11 cellular contexts compared by ENCODE assay signal in genomic region chr14:37864861-37865718, GRCh38.
A peak's percentile ranks its signal among the peaks of the same experiment; 100 is the strongest.
DNase-seq lines count a peak whose midpoint lies in the region; ATAC-seq and TF ChIP-seq lines count a peak whose summit lies in the region.
"Had no signal": no experiment of that assay in that cellular context is flagged by ENCODE, and none has a peak within 500 bp of the region (broad histone marks: within the 10 kb centered on the region; RNA-seq: fewer than 3 reads in every experiment).

No MANE protein-coding gene starts in this region.

- H3K4me3 ChIP-seq in stomach (no peak overlapping the region), uterus (no peak overlapping the region)

- H3K27me3 ChIP-seq in stomach, result no peaks in the 10 kb centered on the region
- peaks cover 0 to 5% of the 10 kb centered on the region in 2 donors for H3K27me3 ChIP-seq in uterus

- TF ChIP-seq CTCF in stomach (IDR thresholded peaks at IDR 0.05), result no peak
- no peak for TF ChIP-seq CTCF in uterus (IDR thresholded peaks at IDR 0.05)

- H3K4me3 Mint-ChIP-seq in stimulated activated naive B cell treated with anti-CD40 and anti-IgM and Interleukin-4, amounts not matched to agents 10 μg/mL and 1 μg/mL and 100 μg/mL, for 72 hours, result no peak overlapping the region
- H3K4me3 Mint-ChIP-seq: activated naive CD4-positive, alpha-beta T cell treated with anti-CD3 and anti-CD28 coated beads for 36 hours had no signal

- H3K9me3 Mint-ChIP-seq in stimulated activated naive B cell treated with anti-CD40 and anti-IgM and Interleukin-4, amounts not matched to agents 10 μg/mL and 1 μg/mL and 100 μg/mL, for 72 hours, result no peaks in the 10 kb centered on the region
- H3K9me3 Mint-ChIP-seq: activated naive CD4-positive, alpha-beta T cell treated with anti-CD3 and anti-CD28 coated beads for 36 hours had no signal

- no peaks in the 10 kb centered on the region for H3K36me3 Mint-ChIP-seq in stimulated activated naive B cell treated with anti-CD40 and anti-IgM and Interleukin-4, amounts not matched to agents 10 μg/mL and 1 μg/mL and 100 μg/mL, for 72 hours

- H3K36me3 ChIP-seq in stomach (no peaks in the 10 kb centered on the region), uterus (no peaks in the 10 kb centered on the region)

- no peak overlapping the region for H3K27ac Mint-ChIP-seq in stimulated activated naive B cell treated with anti-CD40 and anti-IgM and Interleukin-4, amounts not matched to agents 10 μg/mL and 1 μg/mL and 100 μg/mL, for 72 hours
- H3K27ac Mint-ChIP-seq: activated naive CD4-positive, alpha-beta T cell treated with anti-CD3 and anti-CD28 coated beads for 36 hours had no signal

- WGBS in stomach, 5 donors, result 23 to 29% (median 27%) methylated on average over 11 of the region's 11 CpGs

- H3K27ac ChIP-seq in stomach (no peak overlapping the region), uterus (peak overlapping the region in 1 of 2 donors; percentile 32)
- H3K27ac ChIP-seq: KMS-11 had no signal

- peaks cover 0 to 20% (median 9%) of the 10 kb centered on the region in 4 donors for H3K4me1 ChIP-seq in stomach
- no peaks in the 10 kb centered on the region for H3K4me1 ChIP-seq in uterus

- TF ChIP-seq POLR2A in stomach (IDR thresholded peaks at IDR 0.05) (no peak), uterus (IDR thresholded peaks at IDR 0.05) (no peak)

- H3K4me1 Mint-ChIP-seq in stimulated activated naive B cell treated with anti-CD40 and anti-IgM and Interleukin-4, amounts not matched to agents 10 μg/mL and 1 μg/mL and 100 μg/mL, for 72 hours, result no peaks in the 10 kb centered on the region

- H3K9me3 ChIP-seq in stomach (no peaks in the 10 kb centered on the region), uterus (no peaks in the 10 kb centered on the region)

- intact Hi-C loops in stomach (cut with DNase I; ENCODE audit: low total_unique reads), result no loop called here
- intact Hi-C loops in uterus (cut with DNase I; ENCODE audit: low total_unique reads), result no loop called here

- no peak for TF ChIP-seq EP300 in stomach (IDR thresholded peaks at IDR 0.05)

- no peak for ATAC-seq in stimulated activated naive B cell treated with anti-CD40 and anti-IgM and Interleukin-4, amounts not matched to agents 10 μg/mL and 1 μg/mL and 100 μg/mL, for 72 hours (replicated peaks)

- DNase-seq in GM04504 (ENCODE audit: low read depth), result peak; percentile 76
- DNase-seq in RKO (ENCODE audit: low spot score), result peak; percentile 22
- peak; percentile 18 for DNase-seq in fibroblast of the conjunctiva (ENCODE audit: low read depth)
- peak; percentile 68 for DNase-seq in stomach
- DNase-seq in uterus, result no peak
- DNase-seq in stimulated activated naive B cell treated with anti-CD40 and anti-IgM and Interleukin-4, amounts not matched to agents 10 μg/mL and 1 μg/mL and 100 μg/mL, for 72 hours, result no peak
- no peak for DNase-seq in activated effector memory CD4-positive, alpha-beta T cell treated with anti-CD3 and anti-CD28 coated beads, Interleukin-2, amount 50 U/mL, for 16 hours
- DNase-seq: activated CD4-positive, CD25-positive, alpha-beta regulatory T cell; activated naive CD4-positive, alpha-beta T cell treated with anti-CD3 and anti-CD28 coated beads for 36 hours; retina had no signal

- no peaks in the 10 kb centered on the region for H3K27me3 Mint-ChIP-seq in stimulated activated naive B cell treated with anti-CD40 and anti-IgM and Interleukin-4, amounts not matched to agents 10 μg/mL and 1 μg/mL and 100 μg/mL, for 72 hours

Comparison
In these comparisons a context has a peak if more than half of its experiments do, and no peak if none do; other contexts are left out.
1. DNase-seq: peak in GM04504 (single experiment), RKO (single experiment), fibroblast of the conjunctiva (single experiment) and stomach (single experiment); none in uterus (0 of 2), stimulated activated naive B cell treated with anti-CD40 and anti-IgM and Interleukin-4, amounts not matched to agents 10 μg/mL and 1 μg/mL and 100 μg/mL, for 72 hours (single experiment) and activated effector memory CD4-positive, alpha-beta T cell treated with anti-CD3 and anti-CD28 coated beads, Interleukin-2, amount 50 U/mL, for 16 hours (single experiment).